Comparison of ENCODE assay signal across 18 cellular contexts in the genomic region with DNA sequence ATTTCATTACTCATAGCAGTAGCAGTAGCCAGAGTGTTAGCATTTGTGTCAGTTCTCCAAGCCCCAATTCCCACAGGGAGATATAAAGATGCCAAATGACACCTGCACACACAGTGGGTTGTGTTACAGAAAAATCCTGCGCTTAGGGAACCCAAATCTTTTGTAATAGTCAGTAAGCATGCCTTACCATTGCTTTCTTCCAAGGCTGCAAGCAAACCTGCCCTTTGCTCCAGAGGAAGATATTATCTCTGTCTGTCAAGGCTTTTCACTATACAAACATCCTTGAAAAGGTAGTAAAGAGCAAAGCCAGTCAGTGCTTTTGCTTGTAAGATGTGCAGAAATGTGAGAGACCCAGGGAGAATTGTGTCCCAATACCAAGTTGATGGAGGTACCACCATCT. TPM values are rescaled to one million over a fixed set of nuclear protein-coding genes. Genes with fewer than 3 reads are reported as not detected.
A peak's percentile ranks its signal among the peaks of the same experiment; 100 is the strongest.
DNase-seq lines count a peak whose midpoint lies in the region; FAIRE-seq and TF ChIP-seq lines count a peak whose summit lies in the region.
"Had no signal": no experiment of that assay in that cellular context is flagged by ENCODE, and none has a peak within 500 bp of the region (broad histone marks: within the 10 kb centered on the region; RNA-seq: fewer than 3 reads in every experiment).

No MANE protein-coding gene starts in this region.

- H3K4me3 ChIP-seq in LNCaP clone FGC (ENCODE audit: low read depth, low read length) = no peak overlapping the region
- H3K4me3 ChIP-seq in endodermal cell (ENCODE audit: low read length) = peak overlapping the region; percentile 20
- no peak overlapping the region for H3K4me3 ChIP-seq in small intestine (ENCODE audit: low read depth in 1 of 2, low read length in 2 of 2)
- no peak overlapping the region for H3K4me3 ChIP-seq in mammary epithelial cell (replicated peaks in 1 of 3; ENCODE audit: insufficient read depth in 1 of 3, low read depth in 2 of 3, low read length in 3 of 3)
- H3K4me3 ChIP-seq in brain microvascular endothelial cell (ENCODE audit: low read depth, low read length) = no peak overlapping the region
- H3K4me3 ChIP-seq: BLaER1 treated with 17β-estradiol and CSF1 and Interleukin-3, amounts not matched to agents 10 nM and 100 nM; GM23248; HAP-1 had no signal

- in situ Hi-C loops in mammary epithelial cell (cut with MboI; ENCODE audit: low sequenced_read_pairs in 2 of 2) (no loop called here), brain microvascular endothelial cell (cut with HindIII; ENCODE audit: low pct_ligation_motif_present, low sequenced_read_pairs) (no loop called here)

- H3K27me3 ChIP-seq in endodermal cell (ENCODE audit: control insufficient read depth, insufficient read depth, low read length, poor library complexity, severe bottlenecking) (no peaks in the 10 kb centered on the region), small intestine (ENCODE audit: control insufficient read depth in 2 of 2, insufficient read depth in 2 of 2, low read length in 2 of 2) (no peaks in the 10 kb centered on the region), mammary epithelial cell (ENCODE audit: insufficient read depth, low read length) (no peaks in the 10 kb centered on the region), brain microvascular endothelial cell (replicated peaks) (no peaks in the 10 kb centered on the region)
- H3K27me3 ChIP-seq: BLaER1 treated with 17β-estradiol and CSF1 and Interleukin-3, amounts not matched to agents 10 nM and 100 nM had no signal

- peaks cover 12% of the 10 kb centered on the region for H3K4me1 ChIP-seq in endodermal cell (ENCODE audit: control insufficient read depth, insufficient read depth, low read length)
- peaks cover 6 to 7% of the 10 kb centered on the region in 2 donors for H3K4me1 ChIP-seq in small intestine (ENCODE audit: control insufficient read depth in 2 of 2, insufficient read depth in 1 of 2, low read depth in 1 of 2, low read length in 1 of 2)
- H3K4me1 ChIP-seq in mammary epithelial cell (ENCODE audit: insufficient read depth, low read length) = peaks cover 25% of the 10 kb centered on the region
- H3K4me1 ChIP-seq: BLaER1 treated with 17β-estradiol and CSF1 and Interleukin-3, amounts not matched to agents 10 nM and 100 nM had no signal

- WGBS in endodermal cell (ENCODE audit: insufficient coverage in 1 of 2, insufficient read length in 1 of 2), 2 experiments = 91 to 100% methylated on average over 1 of the region's 1 CpG
- 63 to 85% (median 81%) methylated on average over 1 of the region's 1 CpG for WGBS in small intestine, 3 donors
- WGBS in mammary epithelial cell (ENCODE audit: low coverage, missing lambda C conversion rate) = 100% methylated on average over 1 of the region's 1 CpG

- intact Hi-C loops in mammary epithelial cell (cut with micrococcal nuclease) = no loop called here

- dilution Hi-C loops in mammary epithelial cell (cut with HindIII; ENCODE audit: low sequenced_read_pairs) = no loop called here

- H3K9me3 ChIP-seq in endodermal cell (ENCODE audit: control insufficient read depth, low read length) (no peaks in the 10 kb centered on the region), small intestine (ENCODE audit: control insufficient read depth, low read depth) (no peaks in the 10 kb centered on the region), mammary epithelial cell (replicated peaks; ENCODE audit: insufficient read depth, low read length) (no peaks in the 10 kb centered on the region)
- H3K9me3 ChIP-seq: HAP-1 had no signal

- no peaks in the 10 kb centered on the region for H4K20me1 ChIP-seq in mammary epithelial cell (ENCODE audit: insufficient read depth, low read length)
- H4K20me1 ChIP-seq: BLaER1 treated with 17β-estradiol and CSF1 and Interleukin-3, amounts not matched to agents 10 nM and 100 nM had no signal

- H3K9ac ChIP-seq in endodermal cell (ENCODE audit: extremely low read depth, low read length, poor library complexity, severe bottlenecking) (no peak overlapping the region), mammary epithelial cell (ENCODE audit: insufficient read depth, low read length) (no peak overlapping the region)
- H3K9ac ChIP-seq: BLaER1 treated with 17β-estradiol and CSF1 and Interleukin-3, amounts not matched to agents 10 nM and 100 nM; GM23248 had no signal

- H3K4me3 Mint-ChIP-seq in endodermal cell = no peak overlapping the region
- H3K4me3 Mint-ChIP-seq: B cell; CD8-positive, alpha-beta T cell had no signal

- H3K27me3 Mint-ChIP-seq in endodermal cell (ENCODE audit: insufficient read depth) = peaks cover 11% of the 10 kb centered on the region

- BruUV-seq in mammary epithelial cell (replicated peaks; lab: Mats Ljungman, UMichigan) = no TSS peak

- TF ChIP-seq CTCF in 22Rv1 (IDR thresholded peaks at IDR 0.05) (no peak), LNCaP clone FGC (IDR thresholded peaks at IDR 0.05; ENCODE audit: control insufficient read depth, extremely low read depth, insufficient read depth) (no peak), endodermal cell (conservative IDR thresholded peaks at IDR 0.05) (no peak), mammary epithelial cell (conservative IDR thresholded peaks at IDR 0.05 in 1 of 2, IDR thresholded peaks at IDR 0.05 in 1 of 2; ENCODE audit: extremely low read depth in 1 of 2, insufficient read depth in 1 of 2, low read depth in 1 of 2, low read length in 2 of 2) (no peak), brain microvascular endothelial cell (IDR thresholded peaks at IDR 0.05; ENCODE audit: low read depth, low read length, missing control alignments) (no peak)

- FAIRE-seq in small intestine (lab: Jason Lieb, UNC) = no peak
- FAIRE-seq: D721Med, GM12892, GM18507 had no signal

- no peaks in the 10 kb centered on the region for H3K9me3 Mint-ChIP-seq in endodermal cell
- H3K9me3 Mint-ChIP-seq: CD8-positive, alpha-beta T cell had no signal

- H3K36me3 ChIP-seq in endodermal cell (ENCODE audit: control insufficient read depth, insufficient read depth, low read length) (no peaks in the 10 kb centered on the region), small intestine (ENCODE audit: control insufficient read depth in 2 of 2, insufficient read depth in 2 of 2, low read length in 2 of 2) (no peaks in the 10 kb centered on the region), mammary epithelial cell (ENCODE audit: insufficient read depth, low read length) (no peaks in the 10 kb centered on the region), brain microvascular endothelial cell (replicated peaks) (no peaks in the 10 kb centered on the region)
- H3K36me3 ChIP-seq: HAP-1 had no signal

- H3K4me2 ChIP-seq in mammary epithelial cell (ENCODE audit: insufficient read depth, low read depth, low read length) = no peak overlapping the region
- H3K4me2 ChIP-seq: BLaER1 treated with 17β-estradiol and CSF1 and Interleukin-3, amounts not matched to agents 10 nM and 100 nM had no signal

- CTCF ChIA-PET in mammary epithelial cell (lab: Charles Lee; ENCODE audit: low non-redundant PET) = interaction anchor here (0.7 kb wide), 1 partner anchor 8 kb away, joined by 7 read pairs; no protein-coding TSS in a partner anchor

- no peaks in the 10 kb centered on the region for H3K36me3 Mint-ChIP-seq in endodermal cell (ENCODE audit: low read depth)
- H3K36me3 Mint-ChIP-seq: CD8-positive, alpha-beta T cell had no signal

- DNase-seq in LNCaP clone FGC (ENCODE audit: low read depth) (peak; percentile 21), endodermal cell (no peak), small intestine (peak; percentile 48), mammary epithelial cell (no peak), brain microvascular endothelial cell (no peak)
- DNase-seq in NK-92 treated with Interleukin-12 subunit alpha and Interleukin-12 subunit beta, amount 100 ng/mL, for 24 hours (lab: John Stamatoyannopoulos, UW) = no peak
- DNase-seq: CD8-positive, alpha-beta T cell; GDM1; GM23248 had no signal

- H3K4me1 Mint-ChIP-seq in endodermal cell = peaks cover 33% of the 10 kb centered on the region

- no peaks in the 10 kb centered on the region for H3K79me2 ChIP-seq in mammary epithelial cell (ENCODE audit: insufficient read depth, low read length)

- peak overlapping the region; percentile 70 for H3K27ac ChIP-seq in 22Rv1
- H3K27ac ChIP-seq in endodermal cell (ENCODE audit: low read depth, low read length) = no peak overlapping the region
- H3K27ac ChIP-seq in small intestine (ENCODE audit: low read depth in 1 of 2, low read length in 1 of 2) = no peak overlapping the region
- H3K27ac ChIP-seq in mammary epithelial cell (ENCODE audit: insufficient read depth, low read depth, low read length) = no peak overlapping the region
- H3K27ac ChIP-seq in brain microvascular endothelial cell = no peak overlapping the region
- H3K27ac ChIP-seq: BLaER1 treated with 17β-estradiol and CSF1 and Interleukin-3, amounts not matched to agents 10 nM and 100 nM; GM23248 had no signal

- no peak overlapping the region for H2AFZ ChIP-seq in mammary epithelial cell (ENCODE audit: low read depth, low read length)
- H2AFZ ChIP-seq: GM23248 had no signal

- H3K27ac Mint-ChIP-seq in endodermal cell = no peak overlapping the region
- H3K27ac Mint-ChIP-seq: B cell; CD8-positive, alpha-beta T cell had no signal

RNA-seq across cellular contexts. Expression of a gene that starts 2.9 kb away (rescaled TPM):
- total RNA-seq in endodermal cell = 1 to 10 TPM; 4.6 to 8.6 TPM
- polyA plus RNA-seq in endodermal cell (2013, experiment 1 of 2) = 0.21 TPM
- polyA plus RNA-seq in endodermal cell (2013, experiment 2 of 2) = 0.25 TPM
- polyA plus RNA-seq in small intestine = 1 to 10 TPM in 2 of 3 donors, not detected in 1; 1.3 to 1.4 TPM
- total RNA-seq in mammary epithelial cell = 1 to 10 TPM in 1 of 2 donors, under 1 TPM in 1; 0.52 to 1.5 TPM
- 0.06 TPM for polyA plus RNA-seq in mammary epithelial cell
- polyA minus RNA-seq in mammary epithelial cell = not detected
- total RNA-seq: A172; CD8-positive, alpha-beta T cell; GM23248; H4 had no signal

Comparison
In these comparisons a context has a peak if more than half of its experiments do, and no peak if none do; other contexts are left out.
1. DNase-seq: peak in LNCaP clone FGC (single experiment) and small intestine (single experiment); none in endodermal cell (single experiment), mammary epithelial cell (single experiment), NK-92 treated with Interleukin-12 subunit alpha and Interleukin-12 subunit beta, amount 100 ng/mL, for 24 hours (single experiment) and brain microvascular endothelial cell (single experiment).